8 cellular contexts compared by ENCODE assay signal in genomic region chr4:88823058-88823919, GRCh38.
A peak's percentile ranks its signal among the peaks of the same experiment; 100 is the strongest.
DNase-seq lines count a peak whose midpoint lies in the region; ATAC-seq and TF ChIP-seq lines count a peak whose summit lies in the region.

No MANE protein-coding gene starts in this region.

- CTCF ChIA-PET in OCI-LY7 (lab: Charles Lee; ENCODE audit: unreplicated experiment): no interaction called here

- peak overlapping the region; percentile 95 for H3K4me3 Mint-ChIP-seq in activated T-helper 1 cell treated with anti-CD3 and anti-CD28 coated beads, Interleukin-12 subunit alpha, Interleukin-12 subunit beta, Interleukin-2, Interleukin-4 antibody, amounts not matched to agents 30 ng/mL and 10 ng/mL and 1 ng/mL, durations not matched to agents 14 hours and 24 hours and 36 hours
- peak overlapping the region; percentile 81 to 96 (median 91) for H3K4me3 Mint-ChIP-seq in naive thymus-derived CD8-positive, alpha-beta T cell

- H3K9me2 ChIP-seq in OCI-LY7 (ENCODE audit: insufficient read depth, low read length): no peaks in the 10 kb centered on the region

- TF ChIP-seq CTCF in GM20000 (IDR thresholded peaks at IDR 0.05; ENCODE audit: extremely low read depth, missing control alignments): no peak
- no peak for TF ChIP-seq CTCF in HL-60 (IDR thresholded peaks at IDR 0.05; ENCODE audit: insufficient read depth, low read length)
- no peak for TF ChIP-seq CTCF in OCI-LY7 (conservative IDR thresholded peaks at IDR 0.05; ENCODE audit: low read length)
- TF ChIP-seq CTCF in fibroblast of mammary gland (conservative IDR thresholded peaks at IDR 0.05; ENCODE audit: control insufficient read depth, insufficient read depth, low read depth, low read length): no peak

- no TSS peak for BruUV-seq in OCI-LY7 (replicated peaks; lab: Mats Ljungman, UMichigan)

- intact Hi-C loops in OCI-LY7 (cut with micrococcal nuclease; ENCODE audit: unreplicated experiment): no loop called here
- intact Hi-C loops in activated T-helper 1 cell treated with anti-CD3 and anti-CD28 coated beads, Interleukin-12 subunit alpha, Interleukin-12 subunit beta, Interleukin-2, Interleukin-4 antibody, amounts not matched to agents 30 ng/mL and 10 ng/mL and 1 ng/mL, durations not matched to agents 14 hours and 24 hours and 36 hours (cut with micrococcal nuclease): loop anchor here (1.0 to 10.0 kb wide), 12 partner anchors 20 to 1401 kb away; partner anchors contain the start of genes GPRIN3, HERC3, NAP1L5 and NUDT9

- peak overlapping the region; percentile 66; the same call in 1 of the 2 replicates for H2AFZ ChIP-seq in OCI-LY7 (ENCODE audit: low read length)

- H3K36me3 Mint-ChIP-seq in activated T-helper 1 cell treated with anti-CD3 and anti-CD28 coated beads, Interleukin-12 subunit alpha, Interleukin-12 subunit beta, Interleukin-2, Interleukin-4 antibody, amounts not matched to agents 30 ng/mL and 10 ng/mL and 1 ng/mL, durations not matched to agents 14 hours and 24 hours and 36 hours (ENCODE audit: low read depth): peaks cover 2% of the 10 kb centered on the region
- H3K36me3 Mint-ChIP-seq in naive thymus-derived CD8-positive, alpha-beta T cell: no peaks in the 10 kb centered on the region

- no peaks in the 10 kb centered on the region for H3K9me3 ChIP-seq in OCI-LY7 (ENCODE audit: low read length)

- peaks cover 48% of the 10 kb centered on the region for H3K4me1 Mint-ChIP-seq in activated T-helper 1 cell treated with anti-CD3 and anti-CD28 coated beads, Interleukin-12 subunit alpha, Interleukin-12 subunit beta, Interleukin-2, Interleukin-4 antibody, amounts not matched to agents 30 ng/mL and 10 ng/mL and 1 ng/mL, durations not matched to agents 14 hours and 24 hours and 36 hours (ENCODE audit: low read depth)
- peaks cover 6 to 35% (median 20%) of the 10 kb centered on the region in 4 donors for H3K4me1 Mint-ChIP-seq in naive thymus-derived CD8-positive, alpha-beta T cell

- H3K79me2 ChIP-seq in OCI-LY7 (ENCODE audit: insufficient read depth, low read depth, low read length): no peaks in the 10 kb centered on the region

- no peaks in the 10 kb centered on the region for H3K9me3 Mint-ChIP-seq in activated T-helper 1 cell treated with anti-CD3 and anti-CD28 coated beads, Interleukin-12 subunit alpha, Interleukin-12 subunit beta, Interleukin-2, Interleukin-4 antibody, amounts not matched to agents 30 ng/mL and 10 ng/mL and 1 ng/mL, durations not matched to agents 14 hours and 24 hours and 36 hours
- no peaks in the 10 kb centered on the region for H3K9me3 Mint-ChIP-seq in naive thymus-derived CD8-positive, alpha-beta T cell

- POLR2A ChIA-PET in OCI-LY7 (lab: Charles Lee): no interaction called here
- POLR2A ChIA-PET in naive thymus-derived CD8-positive, alpha-beta T cell (lab: Charles Lee): no interaction called here

- H4K20me1 ChIP-seq in OCI-LY7 (ENCODE audit: insufficient read depth, low read length): no peaks in the 10 kb centered on the region

- H3K27ac Mint-ChIP-seq in activated T-helper 1 cell treated with anti-CD3 and anti-CD28 coated beads, Interleukin-12 subunit alpha, Interleukin-12 subunit beta, Interleukin-2, Interleukin-4 antibody, amounts not matched to agents 30 ng/mL and 10 ng/mL and 1 ng/mL, durations not matched to agents 14 hours and 24 hours and 36 hours: peak overlapping the region; percentile 99
- H3K27ac Mint-ChIP-seq in naive thymus-derived CD8-positive, alpha-beta T cell: peak overlapping the region; percentile 87 to 97 (median 94)

- peak; percentile 47 for DNase-seq in CMK (ENCODE audit: low read depth)
- DNase-seq in GM20000 (ENCODE audit: low spot score): peak; percentile 59
- peak; percentile 39 to 46 for DNase-seq in HL-60 (ENCODE audit: low read depth in 1 of 2, low spot score in 1 of 2)
- DNase-seq in OCI-LY7 (ENCODE audit: low spot score): no peak
- peak; percentile 76 for DNase-seq in activated T-helper 1 cell treated with anti-CD3 and anti-CD28 coated beads, Interleukin-12 subunit alpha, Interleukin-12 subunit beta, Interleukin-2, Interleukin-4 antibody, amounts not matched to agents 30 ng/mL and 10 ng/mL and 1 ng/mL, durations not matched to agents 14 hours and 24 hours and 36 hours (ENCODE audit: low spot score)
- peak; percentile 97 for DNase-seq in fibroblast of mammary gland (ENCODE audit: low read depth)
- DNase-seq in naive thymus-derived CD8-positive, alpha-beta T cell: peak; percentile 23 to 83 (median 66)
- DNase-seq in stimulated activated naive CD8-positive, alpha-beta T cell treated with anti-CD3 and anti-CD28 coated beads, Interleukin-15, Interleukin-2, amounts not matched to agents 100 U/mL and 50 U/mL, for 24 hours: peak; percentile 62

- peak; percentile 92 to 95 for ATAC-seq in naive thymus-derived CD8-positive, alpha-beta T cell
- peak; percentile 93 for ATAC-seq in stimulated activated naive CD8-positive, alpha-beta T cell treated with anti-CD3 and anti-CD28 coated beads, Interleukin-15, Interleukin-2, amounts not matched to agents 100 U/mL and 50 U/mL, for 24 hours

- peak overlapping the region; percentile 32; the same call in 1 of the 2 replicates for H3K4me2 ChIP-seq in OCI-LY7 (ENCODE audit: low read length)

- no peaks in the 10 kb centered on the region for H3K4me1 ChIP-seq in OCI-LY7 (ENCODE audit: insufficient read depth, low read length, poor library complexity, severe bottlenecking)

- H3K4me3 ChIP-seq in HL-60 (replicated peaks; ENCODE audit: insufficient read depth, low read length) (peak overlapping the region; percentile 37), OCI-LY7 (ENCODE audit: low read depth, low read length, poor library complexity, severe bottlenecking) (peak overlapping the region; percentile 22), fibroblast of mammary gland (ENCODE audit: control insufficient read depth, low read depth, low read length) (peak overlapping the region; percentile 67)

- no peaks in the 10 kb centered on the region for H3K27me3 ChIP-seq in HL-60 (ENCODE audit: insufficient read depth, poor library complexity, severe bottlenecking)

- no peaks in the 10 kb centered on the region for H3K36me3 ChIP-seq in OCI-LY7 (ENCODE audit: insufficient read depth, low read length)

- H3K27me3 Mint-ChIP-seq in activated T-helper 1 cell treated with anti-CD3 and anti-CD28 coated beads, Interleukin-12 subunit alpha, Interleukin-12 subunit beta, Interleukin-2, Interleukin-4 antibody, amounts not matched to agents 30 ng/mL and 10 ng/mL and 1 ng/mL, durations not matched to agents 14 hours and 24 hours and 36 hours (ENCODE audit: insufficient read depth): no peaks in the 10 kb centered on the region
- no peaks in the 10 kb centered on the region for H3K27me3 Mint-ChIP-seq in naive thymus-derived CD8-positive, alpha-beta T cell

- H3K27ac ChIP-seq in HL-60 (replicated peaks) (peak overlapping the region; percentile 45), OCI-LY7 (ENCODE audit: low read depth, low read length, poor library complexity, severe bottlenecking) (no peak overlapping the region)
